7 cellular contexts compared by ENCODE assay signal in genomic region chr11:86047275-86047991, GRCh38. TPM values are rescaled to one million over a fixed set of nuclear protein-coding genes. Genes with fewer than 3 reads are reported as not detected.
DNase-seq lines count a peak whose midpoint lies in the region; ATAC-seq, FAIRE-seq and TF ChIP-seq lines count a peak whose summit lies in the region.

No MANE protein-coding gene starts in this region.

- H3K27ac Mint-ChIP-seq in astrocyte (ENCODE audit: unreplicated experiment): no peak overlapping the region

- H2AFZ ChIP-seq in astrocyte (ENCODE audit: low read depth, low read length): no peak overlapping the region

- peaks cover 10% of the 10 kb centered on the region for H3K4me1 ChIP-seq in astrocyte (ENCODE audit: insufficient read depth, low read length)

- H3K4me3 Mint-ChIP-seq in astrocyte (ENCODE audit: unreplicated experiment): no peak overlapping the region

- ATAC-seq in GM19035 (IDR thresholded peaks at IDR 0.05; ENCODE audit: unreplicated experiment): peak; percentile 52
- no peak for ATAC-seq in HG02852 (IDR thresholded peaks at IDR 0.05; ENCODE audit: unreplicated experiment)

- intact Hi-C loops in posterior vena cava (cut with DNase I): no loop called here

- H3K27me3 ChIP-seq in astrocyte (ENCODE audit: insufficient read depth, low read length): no peaks in the 10 kb centered on the region

- no peaks in the 10 kb centered on the region for H3K36me3 Mint-ChIP-seq in astrocyte (ENCODE audit: low read depth, unreplicated experiment)

- H3K36me3 ChIP-seq in astrocyte (ENCODE audit: insufficient read depth, low read length): no peaks in the 10 kb centered on the region

- H3K9ac ChIP-seq in astrocyte (ENCODE audit: low read length): no peak overlapping the region

- peaks cover 100% of the 10 kb centered on the region for H3K79me2 ChIP-seq in astrocyte (ENCODE audit: insufficient read depth, low read length)

- H4K20me1 ChIP-seq in astrocyte (ENCODE audit: insufficient read depth, low read length): peaks cover 100% of the 10 kb centered on the region

- H3K4me3 ChIP-seq in astrocyte (ENCODE audit: insufficient read depth, low read depth, low read length): no peak overlapping the region

- no peak for TF ChIP-seq CTCF in astrocyte (IDR thresholded peaks at IDR 0.05; ENCODE audit: insufficient read depth, low read depth, low read length)

- peaks cover 24% of the 10 kb centered on the region for H3K4me1 Mint-ChIP-seq in astrocyte (ENCODE audit: low read depth, unreplicated experiment)

- H3K27ac ChIP-seq in astrocyte (ENCODE audit: low read depth, low read length): no peak overlapping the region

- DNase-seq in astrocyte (ENCODE audit: low read depth): peak; percentile 57
- peak; percentile 27 to 34 for DNase-seq in stimulated activated CD4-positive, alpha-beta T cell treated with anti-CD3 and anti-CD28 coated beads, Interleukin-15, amount 100 ng/mL, for 48 hours (ENCODE audit: low read depth in 2 of 2)
- DNase-seq in mucosa of gallbladder (ENCODE audit: low spot score): no peak
- no peak for DNase-seq in posterior vena cava (ENCODE audit: low spot score)

- peak; percentile 17 for FAIRE-seq in astrocyte (lab: Jason Lieb, UNC)

- no peak for TF ChIP-seq EP300 in Ishikawa (IDR thresholded peaks at IDR 0.05; ENCODE audit: borderline replicate concordance)

- no peaks in the 10 kb centered on the region for H3K9me3 ChIP-seq in astrocyte (ENCODE audit: insufficient read depth, low read depth, low read length)

- no peaks in the 10 kb centered on the region for H3K9me3 Mint-ChIP-seq in astrocyte (ENCODE audit: unreplicated experiment)

- H3K4me2 ChIP-seq in astrocyte (ENCODE audit: low read length): no peak overlapping the region

- no peak for TF ChIP-seq RAD21 in Ishikawa (IDR thresholded peaks at IDR 0.05; ENCODE audit: low read depth)

- no peaks in the 10 kb centered on the region for H3K27me3 Mint-ChIP-seq in astrocyte (ENCODE audit: low read depth, unreplicated experiment)

TF ChIP-seq in Ishikawa, 13 proteins besides CTCF, POLR2A, EP300 and RAD21:
- TF ChIP-seq CEBPB (IDR thresholded peaks at IDR 0.05): 0 out of 2 replicates have a peak, but pooled peaks have one; percentile 34
- no peak for TF ChIP-seq NFIC (IDR thresholded peaks at IDR 0.05)
- TF ChIP-seq REST (IDR thresholded peaks at IDR 0.05; ENCODE audit: low read depth): no peak
- TF ChIP-seq TAF1 (IDR thresholded peaks at IDR 0.05; ENCODE audit: low read depth): no peak
- no peak for TF ChIP-seq USF1 (IDR thresholded peaks at IDR 0.05)
- no peak for TF ChIP-seq YY1 (IDR thresholded peaks at IDR 0.05; ENCODE audit: low read depth)
- TF ChIP-seq CREB1 (IDR thresholded peaks at IDR 0.05; ENCODE audit: low read depth): no peak
- no peak for TF ChIP-seq TCF12 (IDR thresholded peaks at IDR 0.05; ENCODE audit: low read depth)

RNA-seq across cellular contexts. Expression of gene PICALM, which starts 21.5 kb away (rescaled TPM):
- total RNA-seq in astrocyte: 254 and 260 TPM in 2 replicates
- total RNA-seq in mucosa of gallbladder: 205 TPM
- 100 to 1,000 TPM; 237 to 371 TPM for total RNA-seq in posterior vena cava

Comparison
In these comparisons a context has a peak if more than half of its experiments do, and no peak if none do; other contexts are left out.
1. DNase-seq: peak in astrocyte (single experiment) and stimulated activated CD4-positive, alpha-beta T cell treated with anti-CD3 and anti-CD28 coated beads, Interleukin-15, amount 100 ng/mL, for 48 hours (2 of 2); none in mucosa of gallbladder (single experiment) and posterior vena cava (single experiment).